20 cellular contexts compared by ENCODE assay signal in the genomic region with DNA sequence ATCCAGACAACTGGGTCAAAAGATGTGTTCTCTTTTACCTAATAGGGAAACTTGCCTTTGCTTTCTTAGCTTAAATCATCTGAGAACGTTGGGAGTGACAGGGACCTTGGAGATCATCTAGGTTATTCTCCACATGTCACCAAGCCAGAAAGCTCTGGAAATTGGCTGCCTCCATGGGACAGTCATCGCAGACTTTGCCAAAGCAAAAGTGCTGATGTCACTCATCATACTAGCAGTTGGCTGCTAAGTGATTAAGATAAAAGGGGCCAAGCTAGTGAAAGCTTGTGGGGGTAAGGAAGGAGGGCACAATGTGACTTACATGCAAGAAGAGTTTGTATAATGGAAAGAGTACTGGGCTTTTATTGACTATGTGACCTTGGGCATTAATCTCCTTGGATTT.
DNase-seq lines count a peak whose midpoint lies in the region; ATAC-seq, FAIRE-seq and TF ChIP-seq lines count a peak whose summit lies in the region.
"Had no signal": no experiment of that assay in that cellular context is flagged by ENCODE, and none has a peak within 500 bp of the region (broad histone marks: within the 10 kb centered on the region; RNA-seq: fewer than 3 reads in every experiment).

No MANE protein-coding gene starts in this region.

- H2AFZ ChIP-seq in HepG2 (ENCODE audit: low read length) (no peak overlapping the region), hepatocyte (no peak overlapping the region)

- in situ Hi-C loops in HepG2 (cut with HindIII; ENCODE audit: extremely low pct_ligation_motif_present, low pct_unique_long_range_greater_than_20kb): no loop called here

- H3K4ac ChIP-seq in mesendoderm (ENCODE audit: low read depth, low read length): no peak overlapping the region

- H3K79me2 ChIP-seq in HepG2 (ENCODE audit: insufficient read depth, low read length): no peaks in the 10 kb centered on the region
- H3K79me2 ChIP-seq in mesendoderm (ENCODE audit: control insufficient read depth, insufficient read depth, low read length): no peaks in the 10 kb centered on the region
- no peaks in the 10 kb centered on the region for H3K79me2 ChIP-seq in hepatocyte

- ATAC-seq in right lobe of liver (peak in 3 of 4 donors; percentile 57 to 98 (median 96)), HepG2 (no peak), GM18519 (IDR thresholded peaks at IDR 0.05; ENCODE audit: low FRiP score, unreplicated experiment) (no peak)
- no peak for ATAC-seq in natural killer cell treated with Interleukin-12 subunit alpha and Interleukin-12 subunit beta and Interleukin-15 and Interleukin-18, amount 100 ng/mL, for 72 hours
- ATAC-seq: left lung had no signal

- H3K36me3 Mint-ChIP-seq in chondrocyte (ENCODE audit: low read depth): no peaks in the 10 kb centered on the region
- H3K36me3 Mint-ChIP-seq in natural killer cell treated with Interleukin-12 subunit alpha and Interleukin-12 subunit beta and Interleukin-15 and Interleukin-18, amount 100 ng/mL, for 72 hours: no peaks in the 10 kb centered on the region
- H3K36me3 Mint-ChIP-seq: naive B cell, type B pancreatic cell had no signal

- TF ChIP-seq EP300 in HepG2 (IDR thresholded peaks at IDR 0.05; ENCODE audit: low read depth in 2 of 2, low read length in 2 of 2): no peak
- no peak for TF ChIP-seq EP300 in HepG2 (CRISPR knock-in tag; IDR thresholded peaks at IDR 0.05; ENCODE audit: borderline replicate concordance)

- no peak overlapping the region for H2BK120ac ChIP-seq in mesendoderm (ENCODE audit: low read depth, low read length)

- no peaks in the 10 kb centered on the region for H4K20me1 ChIP-seq in HepG2 (ENCODE audit: insufficient read depth, low read length)
- no peaks in the 10 kb centered on the region for H4K20me1 ChIP-seq in hepatocyte (ENCODE audit: insufficient read depth, poor library complexity, severe bottlenecking)

- peaks cover 12% of the 10 kb centered on the region for H3K4me1 Mint-ChIP-seq in chondrocyte (ENCODE audit: low read depth)
- H3K4me1 Mint-ChIP-seq in natural killer cell treated with Interleukin-12 subunit alpha and Interleukin-12 subunit beta and Interleukin-15 and Interleukin-18, amount 100 ng/mL, for 72 hours (ENCODE audit: low read depth in 2 of 2): no peaks in the 10 kb centered on the region
- H3K4me1 Mint-ChIP-seq: central memory CD8-positive, alpha-beta T cell; naive B cell had no signal

- peak overlapping the region; percentile 57 for H2BK15ac ChIP-seq in mesendoderm (replicated peaks; ENCODE audit: low read depth)

- CTCF ChIA-PET in HepG2 (lab: Yijun Ruan, JAX; ENCODE audit: low intra/inter-chr PET ratio, low total read pairs): no interaction called here

- H3K9me3 Mint-ChIP-seq in chondrocyte (ENCODE audit: low read depth): no peaks in the 10 kb centered on the region
- no peaks in the 10 kb centered on the region for H3K9me3 Mint-ChIP-seq in natural killer cell treated with Interleukin-12 subunit alpha and Interleukin-12 subunit beta and Interleukin-15 and Interleukin-18, amount 100 ng/mL, for 72 hours
- H3K9me3 Mint-ChIP-seq: central memory CD8-positive, alpha-beta T cell; naive B cell; type B pancreatic cell had no signal

- no peak overlapping the region for H3K27ac ChIP-seq in right lobe of liver
- H3K27ac ChIP-seq in HepG2 (ENCODE audit: extremely low read length, insufficient read depth, low read length): no peak overlapping the region
- no peak overlapping the region for H3K27ac ChIP-seq in mesendoderm (ENCODE audit: low read depth, low read length)
- no peak overlapping the region for H3K27ac ChIP-seq in hepatocyte
- H3K27ac ChIP-seq: left lung had no signal

- H3K4me1 ChIP-seq in right lobe of liver (peaks cover 0 to 8% (median 0%) of the 10 kb centered on the region in 4 donors), HepG2 (ENCODE audit: insufficient read depth, low read length) (no peaks in the 10 kb centered on the region), mesendoderm (ENCODE audit: control insufficient read depth, low read depth, low read length) (no peaks in the 10 kb centered on the region), hepatocyte (ENCODE audit: insufficient read depth) (no peaks in the 10 kb centered on the region)
- H3K4me1 ChIP-seq: Caco-2, left lung had no signal

- no peak overlapping the region for H3K18ac ChIP-seq in mesendoderm (ENCODE audit: low read length)

- H3K9me3 ChIP-seq in right lobe of liver (no peaks in the 10 kb centered on the region), HepG2 (ENCODE audit: low read length) (no peaks in the 10 kb centered on the region), hepatocyte (ENCODE audit: low read depth) (no peaks in the 10 kb centered on the region)
- H3K9me3 ChIP-seq: Caco-2, left lung had no signal

- no peak overlapping the region for H3K4me2 ChIP-seq in HepG2 (ENCODE audit: low read depth, low read length)
- H3K4me2 ChIP-seq in mesendoderm (ENCODE audit: low read length): no peak overlapping the region
- no peak overlapping the region for H3K4me2 ChIP-seq in hepatocyte

- no peak overlapping the region for H3K56ac ChIP-seq in mesendoderm (ENCODE audit: low read length)

- 10% methylated on average over 2 of the region's 2 CpGs for WGBS in right lobe of liver (ENCODE audit: insufficient coverage, low coverage, low lambda C conversion rate, missing lambda C conversion rate)
- 41% methylated on average over 2 of the region's 2 CpGs for WGBS in HepG2 (ENCODE audit: low lambda C conversion rate)
- no CpG with 5 or more reads among the region's 2 CpGs for WGBS in mesendoderm (ENCODE audit: extremely low coverage, insufficient coverage, low lambda C conversion rate)
- WGBS in hepatocyte (ENCODE audit: low lambda C conversion rate, missing lambda C conversion rate): 69% methylated on average over 2 of the region's 2 CpGs

- no peak overlapping the region for H4K5ac ChIP-seq in mesendoderm (ENCODE audit: low read length)

- H3K36me3 ChIP-seq in right lobe of liver: no peaks in the 10 kb centered on the region
- H3K36me3 ChIP-seq in HepG2 (replicated peaks in 1 of 2; ENCODE audit: control insufficient read depth in 1 of 2, insufficient read depth in 2 of 2, low read length in 2 of 2): no peaks in the 10 kb centered on the region
- H3K36me3 ChIP-seq in mesendoderm (ENCODE audit: control insufficient read depth, insufficient read depth, low read length): no peaks in the 10 kb centered on the region
- no peaks in the 10 kb centered on the region for H3K36me3 ChIP-seq in hepatocyte (replicated peaks; ENCODE audit: insufficient read depth, low read depth)
- H3K36me3 ChIP-seq: left lung had no signal

- intact Hi-C loops in right lobe of liver (cut with DNase I) (no loop called here), HepG2 (cut with micrococcal nuclease; ENCODE audit: unreplicated experiment) (no loop called here)

- TF ChIP-seq CTCF in right lobe of liver (IDR thresholded peaks at IDR 0.05) (no peak), HepG2 (CRISPR knock-in tag; IDR thresholded peaks at IDR 0.05) (no peak), chondrocyte (IDR thresholded peaks at IDR 0.05) (no peak), hepatocyte (IDR thresholded peaks at IDR 0.05; ENCODE audit: poor library complexity) (no peak)

- no peak overlapping the region for H2AK5ac ChIP-seq in mesendoderm (ENCODE audit: low read length)

- no peaks in the 10 kb centered on the region for H3K9me2 ChIP-seq in hepatocyte (replicated peaks; ENCODE audit: insufficient read depth)

- peak overlapping the region; percentile 61 for H3K27ac Mint-ChIP-seq in chondrocyte (ENCODE audit: unreplicated experiment)
- no peak overlapping the region for H3K27ac Mint-ChIP-seq in natural killer cell treated with Interleukin-12 subunit alpha and Interleukin-12 subunit beta and Interleukin-15 and Interleukin-18, amount 100 ng/mL, for 72 hours
- H3K27ac Mint-ChIP-seq: naive B cell, type B pancreatic cell had no signal

- H3K27me3 ChIP-seq in right lobe of liver: no peaks in the 10 kb centered on the region
- no peaks in the 10 kb centered on the region for H3K27me3 ChIP-seq in HepG2 (ENCODE audit: control insufficient read depth in 1 of 2, insufficient read depth in 2 of 2, low read length in 2 of 2)
- H3K27me3 ChIP-seq in mesendoderm (ENCODE audit: insufficient read depth, low read length, poor library complexity): no peaks in the 10 kb centered on the region
- no peaks in the 10 kb centered on the region for H3K27me3 ChIP-seq in hepatocyte
- H3K27me3 ChIP-seq: left lung had no signal

- TF ChIP-seq RAD21 in HepG2 (CRISPR knock-in tag; IDR thresholded peaks at IDR 0.05): no peak

- no peaks in the 10 kb centered on the region for H3K27me3 Mint-ChIP-seq in chondrocyte (ENCODE audit: low read depth)
- H3K27me3 Mint-ChIP-seq in natural killer cell treated with Interleukin-12 subunit alpha and Interleukin-12 subunit beta and Interleukin-15 and Interleukin-18, amount 100 ng/mL, for 72 hours: peaks cover 5 to 13% of the 10 kb centered on the region in 2 donors

- H3K4me3 ChIP-seq in right lobe of liver (no peak overlapping the region), HepG2 (replicated peaks in 1 of 3; ENCODE audit: insufficient read depth in 1 of 3, low read depth in 2 of 3, low read length in 3 of 3) (no peak overlapping the region), mesendoderm (ENCODE audit: low read length) (no peak overlapping the region), hepatocyte (no peak overlapping the region)
- H3K4me3 ChIP-seq: left lung had no signal

- no peak for TF ChIP-seq POLR2A in right lobe of liver (IDR thresholded peaks at IDR 0.05)
- no peak for TF ChIP-seq POLR2A in HepG2 (IDR thresholded peaks at IDR 0.05; ENCODE audit: insufficient read depth in 1 of 2, low read depth in 2 of 2, low read length in 2 of 2)

- H3K9ac ChIP-seq in HepG2 (ENCODE audit: insufficient read depth, low read depth, low read length): no peak overlapping the region
- H3K9ac ChIP-seq in mesendoderm (ENCODE audit: low read length): no peak overlapping the region

- no TSS peak for BruUV-seq in HepG2 (replicated peaks; lab: Mats Ljungman, UMichigan)

- FAIRE-seq in HepG2 (lab: Jason Lieb, UNC): no peak
- FAIRE-seq: endometrium, H1 had no signal

- no peak overlapping the region for H4K8ac ChIP-seq in mesendoderm (ENCODE audit: low read depth, low read length)

- no peak overlapping the region for H3K4me3 Mint-ChIP-seq in chondrocyte (ENCODE audit: unreplicated experiment)
- no peak overlapping the region for H3K4me3 Mint-ChIP-seq in natural killer cell treated with Interleukin-12 subunit alpha and Interleukin-12 subunit beta and Interleukin-15 and Interleukin-18, amount 100 ng/mL, for 72 hours
- H3K4me3 Mint-ChIP-seq: central memory CD8-positive, alpha-beta T cell; naive B cell; type B pancreatic cell had no signal

- H3K23ac ChIP-seq in mesendoderm (ENCODE audit: low read length): no peak overlapping the region

- POLR2A ChIA-PET in HepG2 (lab: Yijun Ruan, JAX): no interaction called here

- no peaks in the 10 kb centered on the region for H3K79me1 ChIP-seq in mesendoderm (ENCODE audit: low read length)

- DNase-seq in right lobe of liver (peak in 2 of 3 donors; percentile 23 to 70), HepG2 (ENCODE audit: low spot score) (no peak), chondrocyte (ENCODE audit: low spot score) (no peak), mesendoderm (no peak), hepatocyte (ENCODE audit: low spot score) (no peak)
- DNase-seq in central memory CD4-positive, alpha-beta T cell: no peak
- DNase-seq in natural killer cell treated with Interleukin-12 subunit alpha and Interleukin-12 subunit beta and Interleukin-15 and Interleukin-18, amount 100 ng/mL, for 72 hours (ENCODE audit: low spot score): no peak
- DNase-seq: ACHN; activated naive CD4-positive, alpha-beta T cell treated with anti-CD3 and anti-CD28 coated beads, Interleukin-2, amount 50 U/mL, for 16 hours; Caco-2; left lung; naive B cell; NCI-H1436 treated with DMSO at 0.1 percent for 48 hours; NCI-H345; stimulated activated CD8-positive, alpha-beta memory T cell treated with anti-CD3 and anti-CD28 coated beads, Interleukin-4, amount 100 ng/mL, for 48 hours had no signal

- no peak overlapping the region for H2BK5ac ChIP-seq in mesendoderm (ENCODE audit: low read length)

Comparison
In these comparisons a context has a peak if more than half of its experiments do, and no peak if none do; other contexts are left out.
1. ATAC-seq: peak in right lobe of liver (3 of 4); none in HepG2 (single experiment), GM18519 (single experiment) and natural killer cell treated with Interleukin-12 subunit alpha and Interleukin-12 subunit beta and Interleukin-15 and Interleukin-18, amount 100 ng/mL, for 72 hours (0 of 2).
2. DNase-seq: peak in right lobe of liver (2 of 3); none in HepG2 (single experiment), chondrocyte (single experiment), mesendoderm (single experiment), hepatocyte (single experiment), central memory CD4-positive, alpha-beta T cell (single experiment) and natural killer cell treated with Interleukin-12 subunit alpha and Interleukin-12 subunit beta and Interleukin-15 and Interleukin-18, amount 100 ng/mL, for 72 hours (single experiment).